ENCODE assay signal across 8 cellular contexts in genomic region chr3:171255236-171255806, GRCh38.
DNase-seq lines count a peak whose midpoint lies in the region; ATAC-seq and TF ChIP-seq lines count a peak whose summit lies in the region.

No MANE protein-coding gene starts in this region.

- H3K27me3 ChIP-seq in cardiac muscle cell (no peaks in the 10 kb centered on the region), aorta (ENCODE audit: control insufficient read depth in 1 of 2, insufficient read depth in 2 of 2, low read length in 1 of 2) (no peaks in the 10 kb centered on the region)

- intact Hi-C loops in left ventricle myocardium superior (cut with micrococcal nuclease) = no loop called here
- intact Hi-C loops in activated CD4-positive, alpha-beta memory T cell treated with anti-CD3 and anti-CD28 coated beads for 36 hours (cut with micrococcal nuclease) = loop anchor here (1.0 kb wide), 2 partner anchors 8 to 12 kb away; no protein-coding TSS in a partner anchor
- intact Hi-C loops in aorta (cut with DNase I) = no loop called here

- H3K36me3 Mint-ChIP-seq in activated CD4-positive, alpha-beta memory T cell treated with anti-CD3 and anti-CD28 coated beads for 36 hours = peaks cover 2% of the 10 kb centered on the region

- DNase-seq in cardiac muscle cell (ENCODE audit: low read depth in 1 of 2, low spot score in 1 of 2) (no peak), left ventricle myocardium superior (no peak), aorta (no peak), SHP77 treated with DMSO at 0.1 percent for 48 hours (lab: John Stamatoyannopoulos, UW) (no peak), RWPE1 (ENCODE audit: low spot score) (no peak)
- no peak for DNase-seq in activated CD4-positive, alpha-beta memory T cell treated with anti-CD3 and anti-CD28 coated beads for 36 hours
- DNase-seq in stimulated activated CD4-positive, alpha-beta T cell treated with anti-CD3 and anti-CD28 coated beads, Interleukin-4, amount 100 ng/mL, for 4 hours = no peak

- WGBS in aorta, 2 donors = 89 to 92% methylated on average over 3 of the region's 3 CpGs

- no peaks in the 10 kb centered on the region for H3K9me3 Mint-ChIP-seq in activated CD4-positive, alpha-beta memory T cell treated with anti-CD3 and anti-CD28 coated beads for 36 hours

- H3K27ac ChIP-seq in cardiac muscle cell (peak overlapping the region; percentile 46), aorta (ENCODE audit: low read depth in 1 of 2, low read length in 2 of 2) (no peak overlapping the region), RWPE1 (no peak overlapping the region)

- H3K9me3 ChIP-seq in cardiac muscle cell (ENCODE audit: low read depth) (no peaks in the 10 kb centered on the region), aorta (ENCODE audit: control insufficient read depth, low read length) (no peaks in the 10 kb centered on the region)

- H3K4me1 Mint-ChIP-seq in activated CD4-positive, alpha-beta memory T cell treated with anti-CD3 and anti-CD28 coated beads for 36 hours (ENCODE audit: low read depth) = peaks cover 89% of the 10 kb centered on the region

- H3K4me1 ChIP-seq in cardiac muscle cell (ENCODE audit: low read depth) (peaks cover 2% of the 10 kb centered on the region), aorta (ENCODE audit: control insufficient read depth in 1 of 2, insufficient read depth in 2 of 2, low read length in 2 of 2) (peaks cover 4 to 7% of the 10 kb centered on the region in 2 donors)

- TF ChIP-seq CTCF in cardiac muscle cell (IDR thresholded peaks at IDR 0.05; ENCODE audit: low read depth, low read length) (no peak), RWPE1 (conservative IDR thresholded peaks at IDR 0.05; ENCODE audit: low read depth) (no peak)

- CTCF ChIA-PET in activated CD4-positive, alpha-beta memory T cell treated with anti-CD3 and anti-CD28 coated beads for 36 hours (lab: Charles Lee) = interaction anchor here (0.9 kb wide), 1 partner anchor 92 kb away, joined by 3 read pairs; no protein-coding TSS in a partner anchor
- CTCF ChIA-PET in RWPE1 (lab: Yijun Ruan, JAX) = interaction anchor here (0.5 to 0.8 kb wide), 2 partner anchors 9 to 1516 kb away, joined by 3 to 4 read pairs; no protein-coding TSS in a partner anchor

- no peak overlapping the region for H3K4me3 ChIP-seq in cardiac muscle cell
- H3K4me3 ChIP-seq in aorta (ENCODE audit: low read length in 2 of 2) = no peak overlapping the region

- POLR2A ChIA-PET in activated CD4-positive, alpha-beta memory T cell treated with anti-CD3 and anti-CD28 coated beads for 36 hours (lab: Charles Lee) = interaction anchor here (0.9 to 1.1 kb wide), 2 partner anchors 12 to 66 kb away, joined by 3 to 4 read pairs; no protein-coding TSS in a partner anchor
- POLR2A ChIA-PET in RWPE1 (lab: Yijun Ruan, JAX; ENCODE audit: low non-redundant PET) = no interaction called here

- H3K36me3 ChIP-seq in cardiac muscle cell (no peaks in the 10 kb centered on the region), aorta (ENCODE audit: control insufficient read depth in 1 of 2, insufficient read depth in 2 of 2, low read length in 1 of 2) (no peaks in the 10 kb centered on the region)

- H3K4me3 Mint-ChIP-seq in activated CD4-positive, alpha-beta memory T cell treated with anti-CD3 and anti-CD28 coated beads for 36 hours = peak overlapping the region; percentile 54

- no peaks in the 10 kb centered on the region for H3K27me3 Mint-ChIP-seq in activated CD4-positive, alpha-beta memory T cell treated with anti-CD3 and anti-CD28 coated beads for 36 hours

- ATAC-seq in left ventricle myocardium superior = no peak
- ATAC-seq in HG02884 (IDR thresholded peaks at IDR 0.05; ENCODE audit: unreplicated experiment) = peak; percentile 39
- no peak for ATAC-seq in aorta (ENCODE audit: low FRiP score)

- H3K27ac Mint-ChIP-seq in activated CD4-positive, alpha-beta memory T cell treated with anti-CD3 and anti-CD28 coated beads for 36 hours = peak overlapping the region; percentile 82
